ENCODE assay signal across 12 cellular contexts in genomic region chr16:81601008-81601428, GRCh38.
A peak's percentile ranks its signal among the peaks of the same experiment; 100 is the strongest.
DNase-seq lines count a peak whose midpoint lies in the region; ATAC-seq, FAIRE-seq and TF ChIP-seq lines count a peak whose summit lies in the region.
"Had no signal": no experiment of that assay in that cellular context is flagged by ENCODE, and none has a peak within 500 bp of the region (broad histone marks: within the 10 kb centered on the region; RNA-seq: fewer than 3 reads in every experiment).

No MANE protein-coding gene starts in this region.

- H3K18ac ChIP-seq in mesenchymal stem cell (ENCODE audit: low read depth in 1 of 2, low read length in 2 of 2): peak overlapping the region; percentile 77 to 81

- no peak overlapping the region for H3K14ac ChIP-seq in mesenchymal stem cell (ENCODE audit: low read length in 2 of 2)

- peaks cover 3% of the 10 kb centered on the region for H3K4me1 Mint-ChIP-seq in activated CD8-positive, alpha-beta T cell treated with anti-CD3 and anti-CD28 coated beads for 36 hours (ENCODE audit: low read depth)

- no peak overlapping the region for H3K4me3 ChIP-seq in ACC112 (ENCODE audit: low read depth, low read length)
- H3K4me3 ChIP-seq in bronchial epithelial cell (ENCODE audit: low read depth, low read length): no peak overlapping the region
- H3K4me3 ChIP-seq in mesenchymal stem cell (ENCODE audit: insufficient read depth in 1 of 2, low read depth in 1 of 2, low read length in 2 of 2): no peak overlapping the region
- H3K4me3 ChIP-seq: BLaER1 treated with 17β-estradiol and CSF1 and Interleukin-3, amounts not matched to agents 10 nM and 100 nM had no signal

- no peaks in the 10 kb centered on the region for H3K36me3 Mint-ChIP-seq in activated CD8-positive, alpha-beta T cell treated with anti-CD3 and anti-CD28 coated beads for 36 hours (ENCODE audit: low read depth)
- H3K36me3 Mint-ChIP-seq: activated CD8-positive, alpha-beta memory T cell treated with anti-CD3 and anti-CD28 coated beads, Interleukin-2, amount 10 ng/mL, durations not matched to agents 7 days and 5 days had no signal

- no peak overlapping the region for H3K4me2 ChIP-seq in mesenchymal stem cell (ENCODE audit: low read length, poor library complexity, severe bottlenecking)

- peak overlapping the region; percentile 24 for H2BK5ac ChIP-seq in mesenchymal stem cell (ENCODE audit: low read depth, low read length, poor library complexity, severe bottlenecking)

- H3K4me1 ChIP-seq in ACC112 (ENCODE audit: control insufficient read depth, insufficient read depth, low read length, unreplicated experiment): peaks cover 38% of the 10 kb centered on the region
- peaks cover 26% of the 10 kb centered on the region for H3K4me1 ChIP-seq in mesenchymal stem cell (ENCODE audit: control insufficient read depth, insufficient read depth, low read depth, low read length)

- peak overlapping the region; percentile 58 for H2BK120ac ChIP-seq in mesenchymal stem cell (ENCODE audit: low read depth, low read length)

- peak overlapping the region; percentile 54 for H2AK5ac ChIP-seq in mesenchymal stem cell (ENCODE audit: low read length, severe bottlenecking)

- no peak overlapping the region for H3K27ac Mint-ChIP-seq in activated CD8-positive, alpha-beta T cell treated with anti-CD3 and anti-CD28 coated beads for 36 hours
- H3K27ac Mint-ChIP-seq: activated CD8-positive, alpha-beta memory T cell treated with anti-CD3 and anti-CD28 coated beads, Interleukin-2, amount 10 ng/mL, durations not matched to agents 7 days and 5 days; stimulated activated naive CD8-positive, alpha-beta T cell treated with anti-CD3 and anti-CD28 coated beads, Interleukin-15, Interleukin-2, amounts not matched to agents 100 ng/mL and 50 ng/mL, for 24 hours had no signal

- peak overlapping the region; percentile 47; the same call in 1 of the 2 replicates for H3K27ac ChIP-seq in ACC112 (ENCODE audit: low read depth, low read length)
- H3K27ac ChIP-seq in mesenchymal stem cell (ENCODE audit: low read length, poor library complexity, severe bottlenecking): no peak overlapping the region
- H3K27ac ChIP-seq: BLaER1 treated with 17β-estradiol and CSF1 and Interleukin-3, amounts not matched to agents 10 nM and 100 nM; neutrophil had no signal

- peaks cover 4% of the 10 kb centered on the region for H3K79me2 ChIP-seq in ACC112 (ENCODE audit: control insufficient read depth, insufficient read depth, low read length, unreplicated experiment)

- H4K91ac ChIP-seq in mesenchymal stem cell (ENCODE audit: low read length): peak overlapping the region; percentile 85

- TF ChIP-seq CTCF in bronchial epithelial cell (IDR thresholded peaks at IDR 0.05; ENCODE audit: insufficient read depth, low read length, severe bottlenecking): no peak
- TF ChIP-seq CTCF in activated CD8-positive, alpha-beta T cell treated with anti-CD3 and anti-CD28 coated beads for 36 hours (IDR thresholded peaks at IDR 0.05): no peak

- H2AFZ ChIP-seq in ACC112 (ENCODE audit: low read length, unreplicated experiment) (no peak overlapping the region), mesenchymal stem cell (ENCODE audit: low read depth, low read length) (no peak overlapping the region)

- H2BK12ac ChIP-seq in mesenchymal stem cell (ENCODE audit: low read length in 2 of 2): peak overlapping the region; percentile 12 to 94

- peak; percentile 55 for DNase-seq in NCI-H1105 (lab: John Stamatoyannopoulos, UW)
- DNase-seq in bronchial epithelial cell (ENCODE audit: low read depth): peak; percentile 98
- DNase-seq in mesenchymal stem cell: peak; percentile 85
- DNase-seq in activated CD8-positive, alpha-beta T cell treated with anti-CD3 and anti-CD28 coated beads for 36 hours: no peak
- DNase-seq in activated T-cell treated with anti-CD3 and anti-CD28 coated beads, Interleukin-2, amount 50 U/mL, for 48 hours: no peak
- DNase-seq in T-helper 1 cell: no peak
- no peak for DNase-seq in NCI-H510A treated with DMSO at 0.1 percent for 48 hours (lab: John Stamatoyannopoulos, UW)
- DNase-seq: activated CD8-positive, alpha-beta memory T cell treated with anti-CD3 and anti-CD28 coated beads, Interleukin-2, amount 10 ng/mL, durations not matched to agents 7 days and 5 days had no signal

- H3K9me3 ChIP-seq in mesenchymal stem cell (ENCODE audit: control insufficient read depth, low read length): no peaks in the 10 kb centered on the region
- H3K9me3 ChIP-seq: BLaER1 treated with 17β-estradiol and CSF1 and Interleukin-3, amounts not matched to agents 10 nM and 100 nM; neutrophil had no signal

- H4K8ac ChIP-seq in mesenchymal stem cell (ENCODE audit: low read length): peak overlapping the region; percentile 75

- H3K27me3 ChIP-seq in ACC112 (ENCODE audit: insufficient read depth, low read length) (no peaks in the 10 kb centered on the region), bronchial epithelial cell (ENCODE audit: control insufficient read depth, insufficient read depth, low read length) (no peaks in the 10 kb centered on the region), mesenchymal stem cell (ENCODE audit: control insufficient read depth in 1 of 2, insufficient read depth in 1 of 2, low read length in 2 of 2) (no peaks in the 10 kb centered on the region)
- H3K27me3 ChIP-seq: BLaER1 treated with 17β-estradiol and CSF1 and Interleukin-3, amounts not matched to agents 10 nM and 100 nM; neutrophil had no signal

- POLR2A ChIA-PET in activated CD8-positive, alpha-beta T cell treated with anti-CD3 and anti-CD28 coated beads for 36 hours (lab: Charles Lee): no interaction called here

- no peaks in the 10 kb centered on the region for H3K27me3 Mint-ChIP-seq in activated CD8-positive, alpha-beta T cell treated with anti-CD3 and anti-CD28 coated beads for 36 hours
- H3K27me3 Mint-ChIP-seq: activated CD8-positive, alpha-beta memory T cell treated with anti-CD3 and anti-CD28 coated beads, Interleukin-2, amount 10 ng/mL, durations not matched to agents 7 days and 5 days; stimulated activated naive CD8-positive, alpha-beta T cell treated with anti-CD3 and anti-CD28 coated beads, Interleukin-15, Interleukin-2, amounts not matched to agents 100 ng/mL and 50 ng/mL, for 24 hours had no signal

- CTCF ChIA-PET in activated CD8-positive, alpha-beta T cell treated with anti-CD3 and anti-CD28 coated beads for 36 hours (lab: Charles Lee): no interaction called here

- no peak overlapping the region for H3K4me3 Mint-ChIP-seq in activated CD8-positive, alpha-beta T cell treated with anti-CD3 and anti-CD28 coated beads for 36 hours
- H3K4me3 Mint-ChIP-seq: activated CD8-positive, alpha-beta memory T cell treated with anti-CD3 and anti-CD28 coated beads, Interleukin-2, amount 10 ng/mL, durations not matched to agents 7 days and 5 days; stimulated activated naive CD8-positive, alpha-beta T cell treated with anti-CD3 and anti-CD28 coated beads, Interleukin-15, Interleukin-2, amounts not matched to agents 100 ng/mL and 50 ng/mL, for 24 hours had no signal

- no peak for ATAC-seq in activated CD8-positive, alpha-beta T cell treated with anti-CD3 and anti-CD28 coated beads for 36 hours
- ATAC-seq: activated CD8-positive, alpha-beta memory T cell treated with anti-CD3 and anti-CD28 coated beads, Interleukin-2, amount 10 ng/mL, durations not matched to agents 7 days and 5 days had no signal

- no peak overlapping the region for H3K23ac ChIP-seq in mesenchymal stem cell (ENCODE audit: low read length in 2 of 2)

- H3K9me3 Mint-ChIP-seq in activated CD8-positive, alpha-beta T cell treated with anti-CD3 and anti-CD28 coated beads for 36 hours: no peaks in the 10 kb centered on the region
- H3K9me3 Mint-ChIP-seq: stimulated activated naive CD8-positive, alpha-beta T cell treated with anti-CD3 and anti-CD28 coated beads, Interleukin-15, Interleukin-2, amounts not matched to agents 100 ng/mL and 50 ng/mL, for 24 hours had no signal

- H3K36me3 ChIP-seq in ACC112 (ENCODE audit: insufficient read depth, low read length) (no peaks in the 10 kb centered on the region), bronchial epithelial cell (ENCODE audit: control insufficient read depth, insufficient read depth, low read length) (peaks cover 3% of the 10 kb centered on the region), mesenchymal stem cell (ENCODE audit: control insufficient read depth in 1 of 2, insufficient read depth in 2 of 2, low read depth in 1 of 2, low read length in 2 of 2) (peaks cover 0 to 3% of the 10 kb centered on the region in 2 experiments)
- H3K36me3 ChIP-seq: neutrophil had no signal

- 73% methylated on average over 9 of the region's 9 CpGs for WGBS in mesenchymal stem cell

- H3K79me1 ChIP-seq in mesenchymal stem cell (replicated peaks; ENCODE audit: low read length, poor library complexity, severe bottlenecking): peaks cover 52% of the 10 kb centered on the region

- peak overlapping the region; percentile 58 for H3K9ac ChIP-seq in mesenchymal stem cell (ENCODE audit: low read length)
- H3K9ac ChIP-seq: BLaER1 treated with 17β-estradiol and CSF1 and Interleukin-3, amounts not matched to agents 10 nM and 100 nM had no signal

- H3K4ac ChIP-seq in mesenchymal stem cell (ENCODE audit: low read depth in 1 of 2, low read length in 2 of 2): no peak overlapping the region

- intact Hi-C loops in activated CD8-positive, alpha-beta T cell treated with anti-CD3 and anti-CD28 coated beads for 36 hours (cut with micrococcal nuclease): no loop called here

- FAIRE-seq in bronchial epithelial cell (lab: Jason Lieb, UNC): no peak

- H2BK15ac ChIP-seq in mesenchymal stem cell (ENCODE audit: low read depth, poor library complexity, severe bottlenecking): peak overlapping the region; percentile 89

Comparison
In these comparisons a context has a peak if more than half of its experiments do, and no peak if none do; other contexts are left out.
1. DNase-seq: peak in NCI-H1105 (single experiment), bronchial epithelial cell (single experiment) and mesenchymal stem cell (single experiment); none in activated CD8-positive, alpha-beta T cell treated with anti-CD3 and anti-CD28 coated beads for 36 hours (single experiment), activated T-cell treated with anti-CD3 and anti-CD28 coated beads, Interleukin-2, amount 50 U/mL, for 48 hours (0 of 2), T-helper 1 cell (0 of 5) and NCI-H510A treated with DMSO at 0.1 percent for 48 hours (single experiment).